ENCODE assay signal across 8 cellular contexts in genomic region chr9:128254855-128255759, GRCh38. TPM values are rescaled to one million over a fixed set of nuclear protein-coding genes. Genes with fewer than 3 reads are reported as not detected.
DNase-seq lines count a peak whose midpoint lies in the region; ATAC-seq and TF ChIP-seq lines count a peak whose summit lies in the region.

No MANE protein-coding gene starts in this region.

- CTCF ChIA-PET in HEK293 (lab: Yijun Ruan, JAX) = interaction anchor here (0.6 to 2.1 kb wide), 28 partner anchors 9 to 834 kb away, joined by 3 to 12 read pairs (median 4); partner anchors contain the start of genes GOLGA2, NAIF1 and SWI5

- H3K4me3 ChIP-seq in CD4-positive, CD25-positive, alpha-beta regulatory T cell (ENCODE audit: low read depth, low read length) = no peak overlapping the region
- H3K4me3 ChIP-seq in HEK293 (ENCODE audit: low read depth, low read length) (no peak overlapping the region), gastrocnemius medialis (no peak overlapping the region)

- H3K27me3 ChIP-seq in CD4-positive, CD25-positive, alpha-beta regulatory T cell (ENCODE audit: control insufficient read depth, insufficient read depth, low read length) = no peaks in the 10 kb centered on the region
- peaks cover 15 to 17% (median 16%) of the 10 kb centered on the region in 3 donors for H3K27me3 ChIP-seq in gastrocnemius medialis

- peak overlapping the region in 1 of 4 donors; percentile 74 for H3K4me3 Mint-ChIP-seq in CD4-positive, CD25-positive, alpha-beta regulatory T cell
- no peak overlapping the region for H3K4me3 Mint-ChIP-seq in activated naive CD8-positive, alpha-beta T cell treated with anti-CD3 and anti-CD28 coated beads, Interleukin-2, amount 50 U/mL, for 24 hours

- peak; percentile 30 to 45 (median 35) for DNase-seq in CD4-positive, CD25-positive, alpha-beta regulatory T cell
- DNase-seq in SK-MEL-5 (ENCODE audit: low read depth, low spot score) = peak; percentile 68
- DNase-seq in activated naive CD8-positive, alpha-beta T cell treated with anti-CD3 and anti-CD28 coated beads, Interleukin-2, amount 50 U/mL, for 24 hours = peak; percentile 71
- peak; percentile 83 for DNase-seq in left ventricle myocardium superior
- peak in 1 of 2 donors; percentile 42 for DNase-seq in gastrocnemius medialis

- H3K27ac Mint-ChIP-seq in CD4-positive, CD25-positive, alpha-beta regulatory T cell = peak overlapping the region in 1 of 3 donors; percentile 12
- H3K27ac Mint-ChIP-seq in activated naive CD8-positive, alpha-beta T cell treated with anti-CD3 and anti-CD28 coated beads, Interleukin-2, amount 50 U/mL, for 24 hours = no peak overlapping the region

- in situ Hi-C loops in SK-MEL-5 (cut with HindIII; ENCODE audit: low pct_unique_long_range_greater_than_20kb, low sequenced_read_pairs) = no loop called here
- in situ Hi-C loops in gastrocnemius medialis (cut with MboI; ENCODE audit: low sequenced_read_pairs in 4 of 4) = no loop called here

- peaks cover 13% of the 10 kb centered on the region for H3K4me1 ChIP-seq in CD4-positive, CD25-positive, alpha-beta regulatory T cell (ENCODE audit: control insufficient read depth, insufficient read depth, low read length, poor library complexity, severe bottlenecking)
- no peaks in the 10 kb centered on the region for H3K4me1 ChIP-seq in HEK293 (ENCODE audit: control insufficient read depth, insufficient read depth, low read length)
- H3K4me1 ChIP-seq in gastrocnemius medialis = no peaks in the 10 kb centered on the region

- H3K36me3 Mint-ChIP-seq in CD4-positive, CD25-positive, alpha-beta regulatory T cell = peaks cover 14% of the 10 kb centered on the region
- H3K36me3 Mint-ChIP-seq in activated naive CD8-positive, alpha-beta T cell treated with anti-CD3 and anti-CD28 coated beads, Interleukin-2, amount 50 U/mL, for 24 hours (ENCODE audit: low read depth) = peaks cover 2% of the 10 kb centered on the region

- H3K9me3 ChIP-seq in CD4-positive, CD25-positive, alpha-beta regulatory T cell (ENCODE audit: control insufficient read depth in 2 of 2, low read length in 2 of 2) = no peaks in the 10 kb centered on the region
- H3K9me3 ChIP-seq in HEK293 (ENCODE audit: control insufficient read depth, insufficient read depth, low read depth, low read length) = no peaks in the 10 kb centered on the region
- no peaks in the 10 kb centered on the region for H3K9me3 ChIP-seq in gastrocnemius medialis

- no peaks in the 10 kb centered on the region for H3K27me3 Mint-ChIP-seq in CD4-positive, CD25-positive, alpha-beta regulatory T cell
- no peaks in the 10 kb centered on the region for H3K27me3 Mint-ChIP-seq in activated naive CD8-positive, alpha-beta T cell treated with anti-CD3 and anti-CD28 coated beads, Interleukin-2, amount 50 U/mL, for 24 hours

- TF ChIP-seq CTCF in HEK293 (tag by site-specific recombination; IDR thresholded peaks at IDR 0.05) (peak; percentile 63), gastrocnemius medialis (IDR thresholded peaks at IDR 0.05 in 4 of 5, conservative IDR thresholded peaks at IDR 0.05 in 1 of 5) (peak; percentile 55 to 78 (median 69))

- POLR2A ChIA-PET in HEK293 (lab: Yijun Ruan, JAX) = interaction anchor here (0.9 kb wide), 2 partner anchors 13 to 21 kb away, joined by 4 read pairs; partner anchors contain the start of genes GOLGA2 and SWI5

- peaks cover 0 to 1% (median 0%) of the 10 kb centered on the region in 7 donors for H3K9me3 Mint-ChIP-seq in CD4-positive, CD25-positive, alpha-beta regulatory T cell
- H3K9me3 Mint-ChIP-seq in activated naive CD8-positive, alpha-beta T cell treated with anti-CD3 and anti-CD28 coated beads, Interleukin-2, amount 50 U/mL, for 24 hours = no peaks in the 10 kb centered on the region

- peaks cover 0 to 10% (median 7%) of the 10 kb centered on the region in 4 donors for H3K4me1 Mint-ChIP-seq in CD4-positive, CD25-positive, alpha-beta regulatory T cell
- H3K4me1 Mint-ChIP-seq in activated naive CD8-positive, alpha-beta T cell treated with anti-CD3 and anti-CD28 coated beads, Interleukin-2, amount 50 U/mL, for 24 hours = peaks cover 6% of the 10 kb centered on the region

- ATAC-seq in CD4-positive, CD25-positive, alpha-beta regulatory T cell (ENCODE audit: low read depth in 2 of 2) = no peak
- ATAC-seq in activated naive CD8-positive, alpha-beta T cell treated with anti-CD3 and anti-CD28 coated beads, Interleukin-2, amount 50 U/mL, for 24 hours = peak; percentile 33
- peak; percentile 67 for ATAC-seq in left ventricle myocardium superior
- no peak for ATAC-seq in gastrocnemius medialis
- no peak for ATAC-seq in HG03108 (IDR thresholded peaks at IDR 0.05; ENCODE audit: unreplicated experiment)
- ATAC-seq in GM21526 (IDR thresholded peaks at IDR 0.05; ENCODE audit: low FRiP score, unreplicated experiment) = no peak

- H3K36me3 ChIP-seq in CD4-positive, CD25-positive, alpha-beta regulatory T cell (ENCODE audit: control insufficient read depth, insufficient read depth, low read length) = peaks cover 24% of the 10 kb centered on the region
- peaks cover 0 to 55% of the 10 kb centered on the region in 2 experiments; a peak in 1 of 3 replicates for H3K36me3 ChIP-seq in HEK293 (ENCODE audit: control insufficient read depth in 2 of 2, insufficient read depth in 1 of 2, low read length in 2 of 2)
- H3K36me3 ChIP-seq in gastrocnemius medialis = peaks cover 0 to 38% of the 10 kb centered on the region in 2 donors

- no peak for TF ChIP-seq POLR2A in gastrocnemius medialis (IDR thresholded peaks at IDR 0.05)

- intact Hi-C loops in left ventricle myocardium superior (cut with micrococcal nuclease) (no loop called here), gastrocnemius medialis (cut with DNase I; ENCODE audit: low total_unique reads) (no loop called here)

- no peak overlapping the region for H3K27ac ChIP-seq in CD4-positive, CD25-positive, alpha-beta regulatory T cell (ENCODE audit: insufficient read depth, low read length, poor library complexity, severe bottlenecking)
- H3K27ac ChIP-seq in HEK293 (ENCODE audit: extremely low read depth, low read depth, low read length) = no peak overlapping the region
- no peak overlapping the region for H3K27ac ChIP-seq in gastrocnemius medialis

TF ChIP-seq in HEK293, 187 proteins besides CTCF, POLR2A, EP300 and RAD21 (continues in another document):
- TF ChIP-seq ZNF416 (tag by site-specific recombination; IDR thresholded peaks at IDR 0.05) (no peak), ZNF335 (tag by site-specific recombination; conservative IDR thresholded peaks at IDR 0.05) (peak; percentile 39), ZNF302 (tag by site-specific recombination; IDR thresholded peaks at IDR 0.05; ENCODE audit: low read depth) (no peak), ZFP37 (tag by site-specific recombination; IDR thresholded peaks at IDR 0.05) (0 out of 2 replicates have a peak, but pooled peaks have one; percentile 23), IKZF3 (tag by site-specific recombination; IDR thresholded peaks at IDR 0.05) (0 out of 2 replicates have a peak, but pooled peaks have one; percentile 55), ZBTB8A (tag by site-specific recombination; IDR thresholded peaks at IDR 0.05) (peak; percentile 82), PATZ1 (tag by site-specific recombination; IDR thresholded peaks at IDR 0.05) (peak; percentile 49; the same call in 1 of the 2 replicates)
- TF ChIP-seq, protein P1, sequence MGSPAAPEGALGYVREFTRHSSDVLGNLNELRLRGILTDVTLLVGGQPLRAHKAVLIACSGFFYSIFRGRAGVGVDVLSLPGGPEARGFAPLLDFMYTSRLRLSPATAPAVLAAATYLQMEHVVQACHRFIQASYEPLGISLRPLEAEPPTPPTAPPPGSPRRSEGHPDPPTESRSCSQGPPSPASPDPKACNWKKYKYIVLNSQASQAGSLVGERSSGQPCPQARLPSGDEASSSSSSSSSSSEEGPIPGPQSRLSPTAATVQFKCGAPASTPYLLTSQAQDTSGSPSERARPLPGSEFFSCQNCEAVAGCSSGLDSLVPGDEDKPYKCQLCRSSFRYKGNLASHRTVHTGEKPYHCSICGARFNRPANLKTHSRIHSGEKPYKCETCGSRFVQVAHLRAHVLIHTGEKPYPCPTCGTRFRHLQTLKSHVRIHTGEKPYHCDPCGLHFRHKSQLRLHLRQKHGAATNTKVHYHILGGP (tag by site-specific recombination; IDR thresholded peaks at IDR 0.05) = peak; percentile 79

RNA-seq across cellular contexts. Expression of gene GOLGA2, which starts 20.7 kb away (rescaled TPM):
- 55.8 TPM for total RNA-seq in CD4-positive, CD25-positive, alpha-beta regulatory T cell
- polyA plus RNA-seq in CD4-positive, CD25-positive, alpha-beta regulatory T cell = 1 to 10 TPM; 3.7 to 5.0 (median 4.1) TPM
- total RNA-seq in SK-MEL-5 (2014; rRNA removed; shearing (Covaris generic)) = 73.6 and 75.3 TPM in 2 replicates
- polyA plus RNA-seq in SK-MEL-5 (2015; cell fraction: cytosol; rRNA removed) = 133 and 157 TPM in 2 replicates
- polyA plus RNA-seq in SK-MEL-5 (2015; cell fraction: nucleus; rRNA removed) = 86.7 and 113 TPM in 2 replicates
- 83.5 TPM for total RNA-seq in left ventricle myocardium superior
- 10 to 100 TPM; 68.9 to 84.6 (median 78.5) TPM for total RNA-seq in gastrocnemius medialis

RNA-seq across cellular contexts. Expression of gene SWI5, which starts 21.0 kb away (rescaled TPM):
- total RNA-seq in CD4-positive, CD25-positive, alpha-beta regulatory T cell = 10.6 TPM
- polyA plus RNA-seq in CD4-positive, CD25-positive, alpha-beta regulatory T cell = 10 to 100 TPM; 19.8 to 27.1 (median 22.5) TPM
- 39.2 and 42.2 TPM in 2 replicates for total RNA-seq in SK-MEL-5 (2014; rRNA removed; shearing (Covaris generic))
- 44.3 and 51.4 TPM in 2 replicates for polyA plus RNA-seq in SK-MEL-5 (2015; cell fraction: cytosol; rRNA removed)
- 4.1 and 14.3 TPM in 2 replicates for polyA plus RNA-seq in SK-MEL-5 (2015; cell fraction: nucleus; rRNA removed)
- 16.2 TPM for total RNA-seq in left ventricle myocardium superior
- 10 to 100 TPM; 12.7 to 23.8 (median 13.5) TPM for total RNA-seq in gastrocnemius medialis

RNA-seq across cellular contexts. Expression of gene DNM1, which starts 51.9 kb away (rescaled TPM):
- 1.5 TPM for total RNA-seq in CD4-positive, CD25-positive, alpha-beta regulatory T cell
- not detected for polyA plus RNA-seq in CD4-positive, CD25-positive, alpha-beta regulatory T cell
- total RNA-seq in SK-MEL-5 (2014; rRNA removed; shearing (Covaris generic)) = 0.48 and 0.61 TPM in 2 replicates
- 0.85 and 0.98 TPM in 2 replicates for polyA plus RNA-seq in SK-MEL-5 (2015; cell fraction: cytosol; rRNA removed)
- 5.4 and 6.4 TPM in 2 replicates for polyA plus RNA-seq in SK-MEL-5 (2015; cell fraction: nucleus; rRNA removed)
- 5.4 TPM for total RNA-seq in left ventricle myocardium superior
- 1 to 10 TPM; 1.8 to 3.8 (median 2.0) TPM for total RNA-seq in gastrocnemius medialis

Comparison
In these comparisons a context has a peak if more than half of its experiments do, and no peak if none do; other contexts are left out.
1. ATAC-seq: peak in activated naive CD8-positive, alpha-beta T cell treated with anti-CD3 and anti-CD28 coated beads, Interleukin-2, amount 50 U/mL, for 24 hours (single experiment) and left ventricle myocardium superior (single experiment); none in CD4-positive, CD25-positive, alpha-beta regulatory T cell (0 of 2), gastrocnemius medialis (0 of 2), HG03108 (single experiment) and GM21526 (single experiment).